ENCODE assay signal across 8 cellular contexts in genomic region chr1:226677121-226678020, GRCh38.
DNase-seq lines count a peak whose midpoint lies in the region; ATAC-seq and TF ChIP-seq lines count a peak whose summit lies in the region.

No MANE protein-coding gene starts in this region.

- TF ChIP-seq CTCF in body of pancreas (IDR thresholded peaks at IDR 0.05): no peak

- H3K27me3 Mint-ChIP-seq in T-helper 1 cell treated with Interleukin-12 subunit alpha and Interleukin-12 subunit beta and Interleukin-4 antibody, amounts not matched to agents 30 μg/mL and 1 μg/mL, for 36 hours (ENCODE audit: low read depth): no peaks in the 10 kb centered on the region

- DNase-seq in G401 (ENCODE audit: low spot score) (peak; percentile 99), body of pancreas (peak in 3 of 4 donors; percentile 47 to 61 (median 48)), islet precursor cell (peak; percentile 57), NCI-H128 (lab: John Stamatoyannopoulos, UW; ENCODE audit: unreplicated experiment) (no peak), RKO (ENCODE audit: low spot score) (no peak)
- DNase-seq in stimulated activated CD4-positive, alpha-beta T cell treated with anti-CD3 and anti-CD28 coated beads, Interleukin-4, amount 100 ng/mL, for 1 hour: peak; percentile 66

- in situ Hi-C loops in G401 (cut with HindIII; ENCODE audit: low sequenced_read_pairs): no loop called here

- intact Hi-C loops in body of pancreas (cut with DNase I): no loop called here

- peak overlapping the region in 3 of 4 donors; percentile 27 to 44 (median 39) for H3K27ac ChIP-seq in body of pancreas

- H3K9me3 ChIP-seq in body of pancreas: no peaks in the 10 kb centered on the region

- peaks cover 74% of the 10 kb centered on the region for H3K4me1 Mint-ChIP-seq in T-helper 1 cell treated with Interleukin-12 subunit alpha and Interleukin-12 subunit beta and Interleukin-4 antibody, amounts not matched to agents 30 μg/mL and 1 μg/mL, for 36 hours (ENCODE audit: low read depth)

- H3K27me3 ChIP-seq in body of pancreas: no peaks in the 10 kb centered on the region

- ATAC-seq in HG03196 (IDR thresholded peaks at IDR 0.05; ENCODE audit: unreplicated experiment): peak; percentile 37
- ATAC-seq in body of pancreas: no peak

- no peaks in the 10 kb centered on the region for H3K36me3 ChIP-seq in body of pancreas (replicated peaks in 1 of 2; ENCODE audit: insufficient read depth in 1 of 2, low read depth in 2 of 2)

- WGBS in body of pancreas, 2 donors: 64 to 72% methylated on average over 11 of the region's 11 CpGs

- H3K27ac Mint-ChIP-seq in T-helper 1 cell treated with Interleukin-12 subunit alpha and Interleukin-12 subunit beta and Interleukin-4 antibody, amounts not matched to agents 30 μg/mL and 1 μg/mL, for 36 hours: peak overlapping the region; percentile 84

- H3K9me3 Mint-ChIP-seq in T-helper 1 cell treated with Interleukin-12 subunit alpha and Interleukin-12 subunit beta and Interleukin-4 antibody, amounts not matched to agents 30 μg/mL and 1 μg/mL, for 36 hours: no peaks in the 10 kb centered on the region

- H3K36me3 Mint-ChIP-seq in T-helper 1 cell treated with Interleukin-12 subunit alpha and Interleukin-12 subunit beta and Interleukin-4 antibody, amounts not matched to agents 30 μg/mL and 1 μg/mL, for 36 hours (ENCODE audit: low read depth): peaks cover 6% of the 10 kb centered on the region

- no peak overlapping the region for H3K4me3 ChIP-seq in body of pancreas

- peak overlapping the region; percentile 66 for H3K4me3 Mint-ChIP-seq in T-helper 1 cell treated with Interleukin-12 subunit alpha and Interleukin-12 subunit beta and Interleukin-4 antibody, amounts not matched to agents 30 μg/mL and 1 μg/mL, for 36 hours

- TF ChIP-seq POLR2A in body of pancreas (IDR thresholded peaks at IDR 0.05): no peak

- H3K4me1 ChIP-seq in body of pancreas: peaks cover 10% of the 10 kb centered on the region

Comparison
In these comparisons a context has a peak if more than half of its experiments do, and no peak if none do; other contexts are left out.
1. DNase-seq: peak in G401 (single experiment), body of pancreas (3 of 4), islet precursor cell (single experiment) and stimulated activated CD4-positive, alpha-beta T cell treated with anti-CD3 and anti-CD28 coated beads, Interleukin-4, amount 100 ng/mL, for 1 hour (single experiment); none in NCI-H128 (single experiment) and RKO (single experiment).